Comparison of ENCODE assay signal across 29 cellular contexts in genomic region chr16:54125751-54126655, GRCh38.
"Had no signal": no experiment of that assay in that cellular context is flagged by ENCODE, and none has a peak within 500 bp of the region (broad histone marks: within the 10 kb centered on the region; RNA-seq: fewer than 3 reads in every experiment).

No MANE protein-coding gene starts in this region.

- H3K36me3 ChIP-seq: adrenal gland, esophagus muscularis mucosa, heart right ventricle, left lung, thoracic aorta, vagina, WERI-Rb-1 had no signal

- DNase-seq: activated CD4-positive, alpha-beta memory T cell treated with anti-CD3 and anti-CD28 coated beads for 36 hours; activated CD4-positive, alpha-beta T cell treated with anti-CD3 and anti-CD28 coated beads for 48 hours; activated CD8-positive, alpha-beta memory T cell treated with anti-CD3 and anti-CD28 coated beads, Interleukin-2, amount 50 U/mL, for 4 hours; activated effector memory CD4-positive, alpha-beta T cell treated with anti-CD3 and anti-CD28 coated beads, Interleukin-2, amount 50 U/mL, for 16 hours; activated naive CD4-positive, alpha-beta T cell treated with anti-CD3 and anti-CD28 coated beads for 36 hours; activated naive CD8-positive, alpha-beta T cell treated with anti-CD3 and anti-CD28 coated beads for 36 hours; activated T-cell treated with anti-CD3 and anti-CD28 coated beads, Interleukin-2, amount 50 U/mL, for 1 hour; adrenal gland; aorta; body of pancreas; dermis blood vessel endothelial cell; effector CD4-positive, alpha-beta T cell; foreskin keratinocyte; heart right ventricle; kidney glomerular epithelial cell; mesendoderm; mucosa of descending colon; posterior cingulate gyrus; right cardiac atrium; stimulated activated CD4-positive, alpha-beta T cell treated with anti-CD3 and anti-CD28 coated beads, Interleukin-4, amount 100 ng/mL, for 1 hour; T1000; WERI-Rb-1 had no signal

- ATAC-seq: activated CD4-positive, CD25-positive, alpha-beta regulatory T cell treated with anti-CD3 and anti-CD28 coated beads, Interleukin-2, amount 50 U/mL, for 24 hours; body of pancreas; foreskin keratinocyte; heart right ventricle; mucosa of descending colon; right cardiac atrium had no signal

- FAIRE-seq: colon had no signal

- H3K4me3 ChIP-seq: adrenal gland, body of pancreas, esophagus muscularis mucosa, heart right ventricle, left lung, lung, mucosa of descending colon, thoracic aorta, vagina had no signal

- H3K27me3 ChIP-seq: adrenal gland, body of pancreas, esophagus muscularis mucosa, heart right ventricle, left lung, vagina had no signal

- H3K9me3 ChIP-seq: adrenal gland, body of pancreas, left lung, mucosa of descending colon, thoracic aorta, vagina had no signal

- H3K4me1 ChIP-seq: adrenal gland, body of pancreas, esophagus muscularis mucosa, foreskin keratinocyte, heart right ventricle, left lung, vagina had no signal

- H3K27ac ChIP-seq: adrenal gland, body of pancreas, esophagus muscularis mucosa, foreskin keratinocyte, heart right ventricle, left lung, thoracic aorta, vagina, WERI-Rb-1 had no signal
